11 cellular contexts compared by ENCODE assay signal in genomic region chr17:18921485-18921884, GRCh38. TPM values are rescaled to one million over a fixed set of nuclear protein-coding genes. Genes with fewer than 3 reads are reported as not detected.
A peak's percentile ranks its signal among the peaks of the same experiment; 100 is the strongest.
DNase-seq lines count a peak whose midpoint lies in the region; ATAC-seq and TF ChIP-seq lines count a peak whose summit lies in the region.
"Had no signal": no experiment of that assay in that cellular context is flagged by ENCODE, and none has a peak within 500 bp of the region (broad histone marks: within the 10 kb centered on the region; RNA-seq: fewer than 3 reads in every experiment).

No MANE protein-coding gene starts in this region.

- peak overlapping the region; percentile 20 for H3K4me3 Mint-ChIP-seq in activated T-helper 2 cell treated with anti-CD3 and anti-CD28 coated beads, Interferon-gamma antibody, Interleukin-2, Interleukin-4, amounts not matched to agents 10 μg/mL and 5 μg/mL and 100 μg/mL, durations not matched to agents 14 hours and 24 hours and 36 hours (ENCODE audit: low read depth)
- H3K4me3 Mint-ChIP-seq in nephron: no peak overlapping the region

- peak; percentile 13 for ATAC-seq in HG02938 (IDR thresholded peaks at IDR 0.05; ENCODE audit: unreplicated experiment)

- TF ChIP-seq CTCF in GM06990 (IDR thresholded peaks at IDR 0.05; ENCODE audit: insufficient read depth, low read length, poor library complexity, severe bottlenecking) (no peak), nephron (IDR thresholded peaks at IDR 0.05; ENCODE audit: unreplicated experiment in 3 of 3) (no peak), tibial artery (IDR thresholded peaks at IDR 0.05) (no peak)

- H3K27me3 Mint-ChIP-seq in activated T-helper 2 cell treated with anti-CD3 and anti-CD28 coated beads, Interferon-gamma antibody, Interleukin-2, Interleukin-4, amounts not matched to agents 10 μg/mL and 5 μg/mL and 100 μg/mL, durations not matched to agents 14 hours and 24 hours and 36 hours (ENCODE audit: low read depth): no peaks in the 10 kb centered on the region
- H3K27me3 Mint-ChIP-seq in nephron (ENCODE audit: low read depth): no peaks in the 10 kb centered on the region

- peaks cover 47% of the 10 kb centered on the region for H3K36me3 Mint-ChIP-seq in activated T-helper 2 cell treated with anti-CD3 and anti-CD28 coated beads, Interferon-gamma antibody, Interleukin-2, Interleukin-4, amounts not matched to agents 10 μg/mL and 5 μg/mL and 100 μg/mL, durations not matched to agents 14 hours and 24 hours and 36 hours (ENCODE audit: low read depth)
- peaks cover 38% of the 10 kb centered on the region for H3K36me3 Mint-ChIP-seq in nephron (ENCODE audit: low read depth)

- H3K4me1 ChIP-seq in tibial artery: peaks cover 0 to 20% (median 4%) of the 10 kb centered on the region in 4 donors

- no peak for DNase-seq in GM06990 (ENCODE audit: extremely low read depth, insufficient read length)
- no peak for DNase-seq in activated T-helper 2 cell treated with anti-CD3 and anti-CD28 coated beads, Interferon-gamma antibody, Interleukin-2, Interleukin-4, amounts not matched to agents 10 μg/mL and 5 μg/mL and 100 μg/mL, durations not matched to agents 14 hours and 24 hours and 36 hours (ENCODE audit: low spot score)
- no peak for DNase-seq in tibial artery
- DNase-seq in kidney tubule cell (ENCODE audit: low spot score): no peak
- no peak for DNase-seq in DMS53 (lab: John Stamatoyannopoulos, UW)
- DNase-seq: DMS 273 treated with DMSO at 0.1 percent for 48 hours, NCI-H526 had no signal

- H3K9me3 ChIP-seq in tibial artery: no peaks in the 10 kb centered on the region

- no peaks in the 10 kb centered on the region for H3K27me3 ChIP-seq in GM06990 (replicated peaks; ENCODE audit: control insufficient read depth, insufficient read depth, low read length)
- H3K27me3 ChIP-seq in tibial artery: no peaks in the 10 kb centered on the region

- H3K9me3 Mint-ChIP-seq in activated T-helper 2 cell treated with anti-CD3 and anti-CD28 coated beads, Interferon-gamma antibody, Interleukin-2, Interleukin-4, amounts not matched to agents 10 μg/mL and 5 μg/mL and 100 μg/mL, durations not matched to agents 14 hours and 24 hours and 36 hours: no peaks in the 10 kb centered on the region
- no peaks in the 10 kb centered on the region for H3K9me3 Mint-ChIP-seq in nephron

- H3K4me3 ChIP-seq in GM06990 (replicated peaks; ENCODE audit: low read depth, low read length): peak overlapping the region; percentile 44
- H3K4me3 ChIP-seq in tibial artery: no peak overlapping the region

- intact Hi-C loops in activated T-helper 2 cell treated with anti-CD3 and anti-CD28 coated beads, Interferon-gamma antibody, Interleukin-2, Interleukin-4, amounts not matched to agents 10 μg/mL and 5 μg/mL and 100 μg/mL, durations not matched to agents 14 hours and 24 hours and 36 hours (cut with micrococcal nuclease): loop anchor here (1.0 kb wide), 1 partner anchor 61 kb away; no protein-coding TSS in a partner anchor
- intact Hi-C loops in tibial artery (cut with DNase I; ENCODE audit: low total_unique reads): no loop called here

- peak overlapping the region in 1 of 2 donors; percentile 45 for H3K27ac ChIP-seq in tibial artery

- H3K36me3 ChIP-seq in GM06990 (ENCODE audit: control insufficient read depth, insufficient read depth, low read length): peaks cover 9% of the 10 kb centered on the region
- peaks cover 15 to 21% (median 15%) of the 10 kb centered on the region in 3 donors for H3K36me3 ChIP-seq in tibial artery

- peaks cover 55% of the 10 kb centered on the region for H3K4me1 Mint-ChIP-seq in activated T-helper 2 cell treated with anti-CD3 and anti-CD28 coated beads, Interferon-gamma antibody, Interleukin-2, Interleukin-4, amounts not matched to agents 10 μg/mL and 5 μg/mL and 100 μg/mL, durations not matched to agents 14 hours and 24 hours and 36 hours (ENCODE audit: low read depth)
- no peaks in the 10 kb centered on the region for H3K4me1 Mint-ChIP-seq in nephron

- H3K27ac Mint-ChIP-seq in activated T-helper 2 cell treated with anti-CD3 and anti-CD28 coated beads, Interferon-gamma antibody, Interleukin-2, Interleukin-4, amounts not matched to agents 10 μg/mL and 5 μg/mL and 100 μg/mL, durations not matched to agents 14 hours and 24 hours and 36 hours: peak overlapping the region; percentile 89
- H3K27ac Mint-ChIP-seq in nephron: peak overlapping the region in 2 of 3 experiments; percentile 20 to 37

RNA-seq across cellular contexts. Expression of gene SLC5A10, which starts 30.5 kb away (rescaled TPM):
- total RNA-seq in activated T-helper 2 cell treated with anti-CD3 and anti-CD28 coated beads, Interferon-gamma antibody, Interleukin-2, Interleukin-4, amounts not matched to agents 10 μg/mL and 5 μg/mL and 100 μg/mL, durations not matched to agents 14 hours and 24 hours and 36 hours: not detected in 2 replicates
- total RNA-seq: glomerular endothelial cell, lung microvascular endothelial cell had no signal
